In genomic region chr5:151221574-151221973, GRCh38 we compare ENCODE assay signal across 2 cellular contexts.
TF ChIP-seq lines count a peak whose summit lies in the region.

No MANE protein-coding gene starts in this region.

TF ChIP-seq in HCT116, 20 proteins besides CTCF, POLR2A, EP300 and RAD21:
- TF ChIP-seq EZH2 (IDR thresholded peaks at IDR 0.05) (no peak), SRF (IDR thresholded peaks at IDR 0.05; ENCODE audit: low read depth) (no peak), ZNF274 (IDR thresholded peaks at IDR 0.05; ENCODE audit: low read depth, low read length) (no peak), POLR2AphosphoS5 (IDR thresholded peaks at IDR 0.05; ENCODE audit: low read depth, low read length) (no peak), JUND (IDR thresholded peaks at IDR 0.05) (no peak), ELF1 (IDR thresholded peaks at IDR 0.05; ENCODE audit: borderline replicate concordance, low read depth) (no peak), EGR1 (IDR thresholded peaks at IDR 0.05; ENCODE audit: low read depth) (no peak), MAX (IDR thresholded peaks at IDR 0.05) (no peak), CEBPB (IDR thresholded peaks at IDR 0.05; ENCODE audit: low read depth) (no peak), EZH2phosphoT487 (IDR thresholded peaks at IDR 0.05; ENCODE audit: borderline replicate concordance) (no peak), ZBTB33 (IDR thresholded peaks at IDR 0.05; ENCODE audit: extremely low read depth, insufficient replicate concordance, low read length) (no peak), REST (IDR thresholded peaks at IDR 0.05; ENCODE audit: low read depth) (no peak), TCF7L2 (IDR thresholded peaks at IDR 0.05; ENCODE audit: borderline replicate concordance, extremely low read depth, insufficient read depth, insufficient read length) (no peak), YY1 (IDR thresholded peaks at IDR 0.05; ENCODE audit: extremely low read depth, insufficient replicate concordance, low read depth, low read length) (no peak), SIN3A (IDR thresholded peaks at IDR 0.05; ENCODE audit: low read depth) (no peak)

TF ChIP-seq in K562, 482 proteins besides CTCF, POLR2A, EP300 and RAD21:
- TF ChIP-seq ARID1B (IDR thresholded peaks at IDR 0.05) (0 out of 2 replicates have a peak, but pooled peaks have one; percentile 32), JUN (IDR thresholded peaks at IDR 0.05; ENCODE audit: borderline replicate concordance, low read depth, low read length) (peak; percentile 64; the same call in 1 of the 2 replicates), JUN (CRISPR knock-in tag; IDR thresholded peaks at IDR 0.05; ENCODE audit: borderline replicate concordance) (no peak), POLR2H (tag; IDR thresholded peaks at IDR 0.05; ENCODE audit: low read depth) (no peak), SMARCA4 (IDR thresholded peaks at IDR 0.05) (0 out of 2 replicates have a peak, but pooled peaks have one; percentile 28), FOSL1 (tag; conservative IDR thresholded peaks at IDR 0.05) (peak; percentile 87), SRSF7 (optimal IDR thresholded peaks at IDR 0.05; ENCODE audit: low read depth, low read length) (no peak), JUND (IDR thresholded peaks at IDR 0.05; ENCODE audit: borderline replicate concordance, low read depth, low read length) (peak; percentile 78), JUND (tag; IDR thresholded peaks at IDR 0.05; ENCODE audit: borderline replicate concordance, low read depth, low read length) (peak; percentile 50; the same call in 2 of the 3 replicates), ATF3 (IDR thresholded peaks at IDR 0.05) (peak; percentile 80), ATF3 (CRISPR knock-in tag; conservative IDR thresholded peaks at IDR 0.05) (no peak)
